3 cellular contexts compared by ENCODE assay signal in genomic region chr7:74821259-74821658, GRCh38. TPM values are rescaled to one million over a fixed set of nuclear protein-coding genes. Genes with fewer than 3 reads are reported as not detected.
"Had no signal": no experiment of that assay in that cellular context is flagged by ENCODE, and none has a peak within 500 bp of the region (broad histone marks: within the 10 kb centered on the region; RNA-seq: fewer than 3 reads in every experiment).

No MANE protein-coding gene starts in this region.

RNA-seq across cellular contexts. Expression of gene NCF1, which starts 47.4 kb away (rescaled TPM):
- total RNA-seq: suprapubic skin, temporal lobe, vagina had no signal
